11 cellular contexts compared by ENCODE assay signal in the genomic region with DNA sequence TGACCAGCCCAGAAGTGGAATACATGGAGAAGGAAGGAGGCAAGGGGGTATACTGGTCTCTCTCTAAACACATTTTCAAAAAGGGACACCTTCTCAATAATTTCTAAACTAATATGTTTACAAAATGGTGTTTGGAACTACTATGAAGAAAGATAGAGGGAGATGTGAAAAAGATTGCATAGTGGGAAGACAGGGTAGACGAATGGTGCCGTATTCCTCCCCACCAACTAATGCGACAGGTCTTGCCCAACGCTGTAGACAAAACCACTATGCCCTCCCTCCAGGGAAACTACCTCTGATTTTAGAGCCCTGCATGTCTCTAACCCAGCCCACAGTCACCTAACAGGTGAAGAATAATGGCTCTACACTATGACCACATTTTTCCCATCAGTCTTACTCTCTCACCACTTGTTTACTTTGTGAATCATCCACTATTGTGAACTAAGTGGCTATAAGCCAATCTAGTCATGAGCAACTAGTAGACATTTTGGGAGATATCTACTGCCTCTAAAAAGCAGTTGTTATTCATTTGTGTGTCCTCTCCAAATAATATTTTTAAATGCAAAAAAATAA.
DNase-seq lines count a peak whose midpoint lies in the region; ATAC-seq and TF ChIP-seq lines count a peak whose summit lies in the region.
"Had no signal": no experiment of that assay in that cellular context is flagged by ENCODE, and none has a peak within 500 bp of the region (broad histone marks: within the 10 kb centered on the region; RNA-seq: fewer than 3 reads in every experiment).

No MANE protein-coding gene starts in this region.

- H3K79me2 ChIP-seq in PC-3 (ENCODE audit: low read length): no peaks in the 10 kb centered on the region

- no peak overlapping the region for H3K27ac ChIP-seq in PC-3 (ENCODE audit: low read length)

- TF ChIP-seq CTCF in PC-3 (conservative IDR thresholded peaks at IDR 0.05; ENCODE audit: low read depth, low read length): no peak
- TF ChIP-seq CTCF in type B pancreatic cell (conservative IDR thresholded peaks at IDR 0.05): no peak

- intact Hi-C loops in PC-3 (cut with micrococcal nuclease): loop anchor here (1.0 to 5.0 kb wide), 3 partner anchors 14 to 107 kb away; a partner anchor contains a TSS

- H3K4me2 ChIP-seq in PC-3 (ENCODE audit: low read length): peak overlapping the region; percentile 30

- H3K4me1 Mint-ChIP-seq in type B pancreatic cell (ENCODE audit: unreplicated experiment): peaks cover 14% of the 10 kb centered on the region

- H3K4me3 Mint-ChIP-seq in type B pancreatic cell: peak overlapping the region; percentile 39

- peak; percentile 62 for DNase-seq in SIG-M5 treated with dmso at 0.1 percent for 504 hours (lab: John Stamatoyannopoulos, UW; ENCODE audit: unreplicated experiment)
- no peak for DNase-seq in SIG-M5 (lab: John Stamatoyannopoulos, UW)
- peak; percentile 97 for DNase-seq in PC-3
- peak; percentile 27 for DNase-seq in fibroblast of peridontal ligament (ENCODE audit: extremely low read depth)
- no peak for DNase-seq in type B pancreatic cell (ENCODE audit: extremely low spot score, unreplicated experiment)
- no peak for DNase-seq in inferior parietal cortex (ENCODE audit: extremely low spot score)
- DNase-seq: activated gamma-delta T cell treated with Interleukin-2 at 50 U/mL for 16 hours, midbrain, NCI-H1930 had no signal

- peaks cover 4% of the 10 kb centered on the region for H3K36me3 Mint-ChIP-seq in type B pancreatic cell

- no peaks in the 10 kb centered on the region for H3F3A ChIP-seq in PC-3 (ENCODE audit: low read length, unreplicated experiment)

- H2AFZ ChIP-seq in PC-3 (ENCODE audit: low read length): no peak overlapping the region

- H3K4me1 ChIP-seq in PC-3 (ENCODE audit: insufficient read depth, low read length): peaks cover 23% of the 10 kb centered on the region

- peaks cover 2% of the 10 kb centered on the region for H3K27me3 Mint-ChIP-seq in type B pancreatic cell

- no peaks in the 10 kb centered on the region for H3K9me3 ChIP-seq in PC-3 (ENCODE audit: low read length)

- H3K9me3 Mint-ChIP-seq in type B pancreatic cell: peaks cover 6% of the 10 kb centered on the region

- no peaks in the 10 kb centered on the region for H3K9me2 ChIP-seq in PC-3 (replicated peaks; ENCODE audit: low read length)

- peak overlapping the region; percentile 59 for H3K27ac Mint-ChIP-seq in type B pancreatic cell

- no peak overlapping the region for H3K9ac ChIP-seq in PC-3 (ENCODE audit: low read length)

- no peaks in the 10 kb centered on the region for H3K36me3 ChIP-seq in PC-3 (ENCODE audit: low read depth, low read length)

- H4K20me1 ChIP-seq in PC-3 (ENCODE audit: low read length): no peaks in the 10 kb centered on the region

- POLR2A ChIA-PET in PC-3 (lab: Charles Lee; ENCODE audit: unreplicated experiment): no interaction called here

- CTCF ChIA-PET in PC-3 (lab: Charles Lee): no interaction called here

- no peaks in the 10 kb centered on the region for H3K27me3 ChIP-seq in PC-3 (ENCODE audit: low read length)

- BruUV-seq in PC-3 (replicated peaks; lab: Mats Ljungman, UMichigan): no TSS peak

- no peak overlapping the region for H3K4me3 ChIP-seq in PC-3 (ENCODE audit: low read length)

- ATAC-seq in PC-3: peak; percentile 91
- ATAC-seq in HG03139 (IDR thresholded peaks at IDR 0.05; ENCODE audit: unreplicated experiment): no peak
- no peak for ATAC-seq in GM19455 (IDR thresholded peaks at IDR 0.05; ENCODE audit: unreplicated experiment)

Comparison
In these comparisons a context has a peak if more than half of its experiments do, and no peak if none do; other contexts are left out.
1. DNase-seq: peak in SIG-M5 treated with dmso at 0.1 percent for 504 hours (single experiment), PC-3 (single experiment) and fibroblast of peridontal ligament (single experiment); none in SIG-M5 (single experiment), type B pancreatic cell (single experiment) and inferior parietal cortex (single experiment).